Comparison of ENCODE assay signal across 30 cellular contexts in genomic region chr11:98099371-98099770, GRCh38.
"Had no signal": no experiment of that assay in that cellular context is flagged by ENCODE, and none has a peak within 500 bp of the region (broad histone marks: within the 10 kb centered on the region; RNA-seq: fewer than 3 reads in every experiment).

No MANE protein-coding gene starts in this region.

- H3K9me3 ChIP-seq: SJSA1 had no signal

- H3K4me1 Mint-ChIP-seq: activated naive CD8-positive, alpha-beta T cell treated with anti-CD3 and anti-CD28 coated beads, Interleukin-2, amount 50 U/mL, for 24 hours; brain; T-helper 17 cell; WTC11 had no signal

- H3K36me3 ChIP-seq: SJSA1 had no signal

- FAIRE-seq: astrocyte had no signal

- H3K27ac ChIP-seq: RWPE1, SJSA1 had no signal

- ATAC-seq: activated naive CD4-positive, alpha-beta T cell treated with anti-CD3 and anti-CD28 coated beads, Interleukin-2, amount 50 U/mL, for 72 hours; activated naive CD8-positive, alpha-beta T cell treated with anti-CD3 and anti-CD28 coated beads, Interleukin-2, amount 50 U/mL, for 24 hours; activated T-cell treated with anti-CD3 and anti-CD28 coated beads, Interleukin-2, amount 50 U/mL, for 4 hours; Panc1; T-helper 17 cell; WTC11 had no signal

- H3K27me3 Mint-ChIP-seq: activated naive CD8-positive, alpha-beta T cell treated with anti-CD3 and anti-CD28 coated beads, Interleukin-2, amount 50 U/mL, for 24 hours; T-helper 17 cell had no signal

- H3K36me3 Mint-ChIP-seq: activated naive CD4-positive, alpha-beta T cell treated with anti-CD3 and anti-CD28 coated beads, Interleukin-2, amount 50 U/mL, for 72 hours; brain; WTC11 had no signal

- H3K4me3 ChIP-seq: SJSA1 had no signal

- H3K9me3 Mint-ChIP-seq: brain, WTC11 had no signal

- DNase-seq: activated CD4-positive, alpha-beta T cell treated with anti-CD3 and anti-CD28 coated beads for 48 hours; activated CD4-positive, alpha-beta T cell treated with anti-CD3 and anti-CD28 coated beads, Interleukin-2, amount 50 U/mL, for 4 hours; activated CD4-positive, CD25-positive, alpha-beta regulatory T cell treated with anti-CD3 and anti-CD28 coated beads, Interleukin-2, amount 50 U/mL, for 72 hours; activated CD8-positive, alpha-beta memory T cell treated with anti-CD3 and anti-CD28 coated beads for 24 hours; activated effector memory CD4-positive, alpha-beta T cell treated with anti-CD3 and anti-CD28 coated beads, Interleukin-2, amount 50 U/mL, for 16 hours; activated naive CD4-positive, alpha-beta T cell treated with Interleukin-2 at 50 U/mL for 16 hours; activated naive CD8-positive, alpha-beta T cell treated with anti-CD3 and anti-CD28 coated beads, Interleukin-2, amount 50 U/mL, for 24 hours; activated T-cell treated with anti-CD3 and anti-CD28 coated beads, Interleukin-2, amount 50 U/mL, for 4 hours; amniotic stem cell; cerebellar nuclear complex; MM.1S; NCI-H1105; NCI-H1436; NCI-H187; NCI-H2081; NCI-H2171; NCI-H2227 treated with DMSO at 0.1 percent for 48 hours; NCI-H446 treated with DMSO at 0.1 percent for 48 hours; NCI-H524 treated with DMSO at 0.1 percent for 48 hours; NCI-H774; Right ventricle myocardium superior; T-helper 17 cell; T-helper 9 cell had no signal

- H3K4me1 ChIP-seq: SJSA1 had no signal

- H3K27ac Mint-ChIP-seq: activated naive CD4-positive, alpha-beta T cell treated with anti-CD3 and anti-CD28 coated beads, Interleukin-2, amount 50 U/mL, for 72 hours; activated naive CD8-positive, alpha-beta T cell treated with anti-CD3 and anti-CD28 coated beads, Interleukin-2, amount 50 U/mL, for 24 hours; brain; T-helper 17 cell; WTC11 had no signal

- H3K27me3 ChIP-seq: SJSA1 had no signal

- H3K4me3 Mint-ChIP-seq: activated naive CD8-positive, alpha-beta T cell treated with anti-CD3 and anti-CD28 coated beads, Interleukin-2, amount 50 U/mL, for 24 hours; activated T-cell treated with anti-CD3 and anti-CD28 coated beads, Interleukin-2, amount 50 U/mL, for 4 hours; brain; T-helper 17 cell; WTC11 had no signal
